Comparison of ENCODE assay signal across 8 cellular contexts in the genomic region with DNA sequence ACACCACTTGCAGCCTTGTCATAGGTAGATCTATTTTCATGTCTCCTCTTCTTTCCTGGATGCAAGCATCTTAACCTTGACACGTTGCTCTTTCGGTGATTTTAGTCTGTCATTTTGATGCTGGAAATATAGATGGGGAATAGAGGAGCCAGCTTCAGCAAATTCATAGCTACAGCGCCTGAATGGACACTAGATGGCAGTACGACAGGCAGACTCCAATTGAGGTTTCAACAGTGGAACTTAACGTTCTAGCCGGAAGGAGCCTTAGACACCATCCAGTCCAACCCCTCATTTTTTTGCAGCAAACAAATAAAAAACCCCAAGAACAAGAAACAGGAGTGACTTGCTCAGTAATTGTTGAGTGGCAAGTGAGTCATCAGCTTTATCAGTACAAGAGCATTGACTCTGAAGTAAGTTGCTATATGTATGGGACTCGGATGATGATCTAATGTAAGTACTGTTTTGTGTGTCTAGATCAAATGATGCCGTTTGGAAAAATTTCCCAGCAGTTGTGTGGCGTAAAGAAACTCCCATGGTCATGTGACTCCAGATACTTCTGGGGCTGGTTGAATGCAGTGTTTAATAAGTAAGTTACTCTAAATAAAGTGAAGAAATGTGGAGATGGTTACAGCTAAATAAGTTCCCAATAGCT. TPM values are rescaled to one million over a fixed set of nuclear protein-coding genes. Genes with fewer than 3 reads are reported as not detected.
DNase-seq lines count a peak whose midpoint lies in the region; ATAC-seq, FAIRE-seq and TF ChIP-seq lines count a peak whose summit lies in the region.

No MANE protein-coding gene starts in this region.

- H3K27ac ChIP-seq in muscle layer of colon (ENCODE audit: low read depth, low read length), result peak overlapping the region; percentile 65

- CTCF ChIA-PET in Caco-2 (lab: Charles Lee), result interaction anchor here (0.6 to 2.5 kb wide), 11 partner anchors 10 to 392 kb away, joined by 3 to 17 read pairs (median 4); partner anchors contain the start of genes CDKL1, DMAC2L, L2HGDH and MAP4K5
- CTCF ChIA-PET in activated CD8-positive, alpha-beta T cell treated with anti-CD3 and anti-CD28 coated beads, Interleukin-2, amount 10 ng/mL, durations not matched to agents 7 days and 5 days (lab: Charles Lee), result interaction anchor here (0.6 to 2.7 kb wide), 56 partner anchors 8 to 552 kb away, joined by 3 to 50 read pairs (median 4); partner anchors contain the start of genes CDKL1, DMAC2L, L2HGDH and MAP4K5

- H3K36me3 ChIP-seq in Caco-2 (ENCODE audit: control insufficient read depth, insufficient read depth, low read length) (no peaks in the 10 kb centered on the region), muscle layer of colon (ENCODE audit: insufficient read depth, low read length) (no peaks in the 10 kb centered on the region)

- peaks cover 8% of the 10 kb centered on the region for H3K36me3 Mint-ChIP-seq in Caco-2 (ENCODE audit: insufficient read depth, unreplicated experiment)
- peaks cover 27% of the 10 kb centered on the region for H3K36me3 Mint-ChIP-seq in activated CD8-positive, alpha-beta T cell treated with anti-CD3 and anti-CD28 coated beads, Interleukin-2, amount 10 ng/mL, durations not matched to agents 7 days and 5 days (ENCODE audit: low read depth)
- H3K36me3 Mint-ChIP-seq in stimulated activated effector memory CD8-positive, alpha-beta T cell treated with anti-CD3 and anti-CD28 coated beads, Interleukin-12 subunit alpha, Interleukin-12 subunit beta, amount 100 ng/mL, for 72 hours, result peaks cover 52% of the 10 kb centered on the region

- no peak overlapping the region for H3K27ac Mint-ChIP-seq in Caco-2 (ENCODE audit: unreplicated experiment)
- H3K27ac Mint-ChIP-seq in activated CD8-positive, alpha-beta T cell treated with anti-CD3 and anti-CD28 coated beads, Interleukin-2, amount 10 ng/mL, durations not matched to agents 7 days and 5 days, result no peak overlapping the region
- no peak overlapping the region for H3K27ac Mint-ChIP-seq in stimulated activated effector memory CD8-positive, alpha-beta T cell treated with anti-CD3 and anti-CD28 coated beads, Interleukin-12 subunit alpha, Interleukin-12 subunit beta, amount 100 ng/mL, for 72 hours

- DNase-seq in Caco-2 (peak; percentile 74 to 75), NCI-H82 (lab: John Stamatoyannopoulos, UW) (peak; percentile 81)
- peak; percentile 83 for DNase-seq in activated CD8-positive, alpha-beta T cell treated with anti-CD3 and anti-CD28 coated beads, Interleukin-2, amount 10 ng/mL, durations not matched to agents 7 days and 5 days
- DNase-seq in stimulated activated effector memory CD8-positive, alpha-beta T cell treated with anti-CD3 and anti-CD28 coated beads, Interleukin-12 subunit alpha, Interleukin-12 subunit beta, amount 100 ng/mL, for 72 hours (ENCODE audit: low spot score in 2 of 2), result peak; percentile 43 to 79

- no peaks in the 10 kb centered on the region for H3K9me3 Mint-ChIP-seq in Caco-2 (ENCODE audit: unreplicated experiment)
- H3K9me3 Mint-ChIP-seq in activated CD8-positive, alpha-beta T cell treated with anti-CD3 and anti-CD28 coated beads, Interleukin-2, amount 10 ng/mL, durations not matched to agents 7 days and 5 days (ENCODE audit: insufficient read depth), result no peaks in the 10 kb centered on the region
- H3K9me3 Mint-ChIP-seq in stimulated activated effector memory CD8-positive, alpha-beta T cell treated with anti-CD3 and anti-CD28 coated beads, Interleukin-12 subunit alpha, Interleukin-12 subunit beta, amount 100 ng/mL, for 72 hours, result no peaks in the 10 kb centered on the region

- H3K4me1 ChIP-seq in Caco-2 (no peaks in the 10 kb centered on the region; the same call in 1 of the 2 replicates), muscle layer of colon (ENCODE audit: insufficient read depth, low read length) (peaks cover 5% of the 10 kb centered on the region)

- FAIRE-seq in endometrium (lab: Jason Lieb, UNC), result peak; percentile 66

- ATAC-seq in GM19463 (IDR thresholded peaks at IDR 0.05; ENCODE audit: unreplicated experiment) (peak; percentile 80), HG03571 (IDR thresholded peaks at IDR 0.05; ENCODE audit: unreplicated experiment) (peak; percentile 86)
- ATAC-seq in activated CD8-positive, alpha-beta T cell treated with anti-CD3 and anti-CD28 coated beads, Interleukin-2, amount 10 ng/mL, durations not matched to agents 7 days and 5 days, result peak; percentile 97
- peak; percentile 99 for ATAC-seq in stimulated activated effector memory CD8-positive, alpha-beta T cell treated with anti-CD3 and anti-CD28 coated beads, Interleukin-12 subunit alpha, Interleukin-12 subunit beta, amount 100 ng/mL, for 72 hours

- H3K4me3 ChIP-seq in Caco-2 (ENCODE audit: low read depth, low read length) (no peak overlapping the region), muscle layer of colon (ENCODE audit: low read depth in 1 of 2, low read length in 2 of 2) (peak overlapping the region in 1 of 2 donors; percentile 29)

- POLR2A ChIA-PET in Caco-2 (lab: Charles Lee), result interaction anchor here (0.5 to 1.0 kb wide), 5 partner anchors 9 to 605 kb away, joined by 3 to 4 read pairs (median 4); partner anchors contain the start of genes CDKL1, DMAC2L, L2HGDH and MAP4K5
- POLR2A ChIA-PET in activated CD8-positive, alpha-beta T cell treated with anti-CD3 and anti-CD28 coated beads, Interleukin-2, amount 10 ng/mL, durations not matched to agents 7 days and 5 days (lab: Charles Lee), result interaction anchor here (0.6 to 2.1 kb wide), 5 partner anchors 9 to 211 kb away, joined by 3 to 14 read pairs (median 4); partner anchors contain the start of genes DMAC2L, L2HGDH and MAP4K5

- H3K9me3 ChIP-seq in Caco-2, result no peaks in the 10 kb centered on the region
- H3K9me3 ChIP-seq in muscle layer of colon (ENCODE audit: low read length), result no peaks in the 10 kb centered on the region

- H3K27me3 ChIP-seq in Caco-2 (replicated peaks; ENCODE audit: control insufficient read depth, insufficient read depth, low read length) (no peaks in the 10 kb centered on the region), muscle layer of colon (ENCODE audit: control insufficient read depth in 1 of 2, insufficient read depth in 2 of 2, low read length in 2 of 2) (no peaks in the 10 kb centered on the region)

- H3K9ac ChIP-seq in muscle layer of colon (ENCODE audit: low read length), result no peak overlapping the region

- no peaks in the 10 kb centered on the region for H3K27me3 Mint-ChIP-seq in Caco-2 (ENCODE audit: insufficient read depth, unreplicated experiment)
- H3K27me3 Mint-ChIP-seq in activated CD8-positive, alpha-beta T cell treated with anti-CD3 and anti-CD28 coated beads, Interleukin-2, amount 10 ng/mL, durations not matched to agents 7 days and 5 days (ENCODE audit: low read depth), result no peaks in the 10 kb centered on the region

- H3K4me3 Mint-ChIP-seq in Caco-2 (ENCODE audit: unreplicated experiment), result no peak overlapping the region
- H3K4me3 Mint-ChIP-seq in activated CD8-positive, alpha-beta T cell treated with anti-CD3 and anti-CD28 coated beads, Interleukin-2, amount 10 ng/mL, durations not matched to agents 7 days and 5 days, result no peak overlapping the region
- no peak overlapping the region for H3K4me3 Mint-ChIP-seq in stimulated activated effector memory CD8-positive, alpha-beta T cell treated with anti-CD3 and anti-CD28 coated beads, Interleukin-12 subunit alpha, Interleukin-12 subunit beta, amount 100 ng/mL, for 72 hours

- no TSS peak for BruUV-seq in Caco-2 (replicated peaks; lab: Mats Ljungman, UMichigan)

- intact Hi-C loops in Caco-2 (cut with micrococcal nuclease; ENCODE audit: unreplicated experiment), result loop anchor here (1.0 to 5.0 kb wide), 3 partner anchors 76 to 456 kb away; partner anchors contain the start of genes CDKL1 and MAP4K5

- TF ChIP-seq CTCF in Caco-2 (IDR thresholded peaks at IDR 0.05; ENCODE audit: insufficient read depth in 1 of 2, low read depth in 1 of 2, low read length in 1 of 2, severe bottlenecking in 1 of 2, unreplicated experiment in 1 of 2), result peak; percentile 73 to 90

- H3K4me1 Mint-ChIP-seq in Caco-2 (ENCODE audit: low read depth, unreplicated experiment), result no peaks in the 10 kb centered on the region
- peaks cover 9% of the 10 kb centered on the region for H3K4me1 Mint-ChIP-seq in activated CD8-positive, alpha-beta T cell treated with anti-CD3 and anti-CD28 coated beads, Interleukin-2, amount 10 ng/mL, durations not matched to agents 7 days and 5 days (ENCODE audit: low read depth)
- peaks cover 11% of the 10 kb centered on the region for H3K4me1 Mint-ChIP-seq in stimulated activated effector memory CD8-positive, alpha-beta T cell treated with anti-CD3 and anti-CD28 coated beads, Interleukin-12 subunit alpha, Interleukin-12 subunit beta, amount 100 ng/mL, for 72 hours

RNA-seq across cellular contexts. Expression of gene DMAC2L, which starts 9.0 kb away (rescaled TPM):
- total RNA-seq in Caco-2 (2022), result 25.8 and 27.6 TPM in 2 replicates
- total RNA-seq in activated CD8-positive, alpha-beta T cell treated with anti-CD3 and anti-CD28 coated beads, Interleukin-2, amount 10 ng/mL, durations not matched to agents 7 days and 5 days, result 10 to 100 TPM; 14.9 to 18.6 TPM

RNA-seq across cellular contexts. Expression of gene L2HGDH, which starts 9.1 kb away (rescaled TPM):
- total RNA-seq in Caco-2 (2022), result 25.0 and 27.6 TPM in 2 replicates
- 10 to 100 TPM; 12.7 to 13.6 TPM for total RNA-seq in activated CD8-positive, alpha-beta T cell treated with anti-CD3 and anti-CD28 coated beads, Interleukin-2, amount 10 ng/mL, durations not matched to agents 7 days and 5 days
